In the genomic region with DNA sequence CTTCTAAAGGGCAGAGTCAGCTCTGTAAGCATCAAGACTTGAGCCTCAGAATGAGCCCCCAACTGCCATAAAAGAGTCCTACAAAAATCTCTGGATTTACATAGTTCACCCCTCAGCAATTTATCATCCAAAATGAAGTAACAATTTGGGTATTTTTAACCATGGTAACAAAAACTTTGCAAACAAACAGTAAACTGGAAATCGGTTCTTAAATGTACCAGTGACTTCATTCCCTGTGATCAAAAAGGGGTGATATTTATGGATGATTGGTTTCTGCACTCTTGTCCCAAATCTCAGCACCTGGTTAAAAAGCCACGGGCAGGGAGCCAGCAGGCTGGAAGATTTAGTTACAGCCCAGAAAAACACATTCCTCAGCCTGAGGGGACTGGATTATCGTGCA, we compare ENCODE assay signal across 21 cellular contexts.
DNase-seq lines count a peak whose midpoint lies in the region; ATAC-seq and TF ChIP-seq lines count a peak whose summit lies in the region.
"Had no signal": no experiment of that assay in that cellular context is flagged by ENCODE, and none has a peak within 500 bp of the region (broad histone marks: within the 10 kb centered on the region; RNA-seq: fewer than 3 reads in every experiment).

No MANE protein-coding gene starts in this region.

- H3K4me2 ChIP-seq in osteoblast (ENCODE audit: insufficient read depth, low read length) = no peak overlapping the region

- H3K9me3 ChIP-seq in osteoblast (ENCODE audit: low read depth, low read length) = peaks cover 2% of the 10 kb centered on the region
- H3K9me3 ChIP-seq: pancreas, vagina had no signal

- intact Hi-C loops in left colon (cut with DNase I, micrococcal nuclease) = no loop called here

- peak overlapping the region; percentile 81 for H3K27ac ChIP-seq in osteoblast (ENCODE audit: low read depth, low read length)
- H3K27ac ChIP-seq: brain microvascular endothelial cell, epithelial cell of prostate, pancreas, vagina had no signal

- H3K79me2 ChIP-seq in osteoblast (ENCODE audit: insufficient read depth, low read length) = no peaks in the 10 kb centered on the region

- H3K4me3 ChIP-seq in cardiac fibroblast (replicated peaks in 1 of 2; ENCODE audit: low read depth in 2 of 2, low read length in 2 of 2) = no peak overlapping the region
- no peak overlapping the region for H3K4me3 ChIP-seq in osteoblast (ENCODE audit: insufficient read depth, low read length)
- H3K4me3 ChIP-seq: GM12878, pancreas, vagina had no signal

- H2AFZ ChIP-seq in osteoblast (ENCODE audit: low read length) = peak overlapping the region; percentile 28

- in situ Hi-C loops in KBM-7 (cut with MboI; ENCODE audit: low pct_unique_long_range_greater_than_20kb, low sequenced_read_pairs) = no loop called here

- ATAC-seq in left colon = no peak
- ATAC-seq: GM12878, pancreas had no signal

- peaks cover 42% of the 10 kb centered on the region for H3K36me3 ChIP-seq in osteoblast (ENCODE audit: insufficient read depth, low read length)
- H3K36me3 ChIP-seq: brain microvascular endothelial cell, pancreas had no signal

- no peak for TF ChIP-seq CTCF in cardiac fibroblast (IDR thresholded peaks at IDR 0.05; ENCODE audit: low read depth, low read length)
- no peak for TF ChIP-seq CTCF in osteoblast (IDR thresholded peaks at IDR 0.05; ENCODE audit: extremely low read depth, low read depth, low read length)

- H3K4me1 ChIP-seq in osteoblast (ENCODE audit: insufficient read depth, low read length) = peaks cover 35% of the 10 kb centered on the region
- H3K4me1 ChIP-seq: Caco-2, pancreas had no signal

- DNase-seq in EH (ENCODE audit: low read depth) (peak; percentile 76), M059J (ENCODE audit: low read depth) (peak; percentile 63), cardiac fibroblast (ENCODE audit: low read depth in 2 of 2) (peak; percentile 20 to 21), osteoblast (ENCODE audit: insufficient read length, low spot score, missing footprints) (no peak), activated gamma-delta T cell treated with Interleukin-2 at 50 U/mL for 16 hours (no peak), KBM-7 (no peak), left colon (no peak)
- DNase-seq: activated CD4-positive, alpha-beta T cell treated with anti-CD3 and anti-CD28 coated beads, Interleukin-2, amount 50 U/mL, for 4 hours; activated naive CD4-positive, alpha-beta T cell treated with anti-CD3 and anti-CD28 coated beads, Interleukin-2, amount 10 ng/mL, durations not matched to agents 7 days and 5 days; AML-193; brain microvascular endothelial cell; Caco-2; dermis blood vessel endothelial cell; H7; NCI-H2107; NCI-H82; pancreas; RPMI8226 had no signal

- no peaks in the 10 kb centered on the region for H4K20me1 ChIP-seq in osteoblast (ENCODE audit: insufficient read depth, low read length)

- no peaks in the 10 kb centered on the region for H3K27me3 ChIP-seq in osteoblast (ENCODE audit: insufficient read depth, low read length)
- H3K27me3 ChIP-seq: brain microvascular endothelial cell, pancreas, vagina had no signal

Comparison
In these comparisons a context has a peak if more than half of its experiments do, and no peak if none do; other contexts are left out.
1. DNase-seq: peak in EH (single experiment), M059J (single experiment) and cardiac fibroblast (2 of 2); none in osteoblast (single experiment), activated gamma-delta T cell treated with Interleukin-2 at 50 U/mL for 16 hours (single experiment), KBM-7 (single experiment) and left colon (0 of 2).